Comparison of ENCODE assay signal across 25 cellular contexts in the genomic region with DNA sequence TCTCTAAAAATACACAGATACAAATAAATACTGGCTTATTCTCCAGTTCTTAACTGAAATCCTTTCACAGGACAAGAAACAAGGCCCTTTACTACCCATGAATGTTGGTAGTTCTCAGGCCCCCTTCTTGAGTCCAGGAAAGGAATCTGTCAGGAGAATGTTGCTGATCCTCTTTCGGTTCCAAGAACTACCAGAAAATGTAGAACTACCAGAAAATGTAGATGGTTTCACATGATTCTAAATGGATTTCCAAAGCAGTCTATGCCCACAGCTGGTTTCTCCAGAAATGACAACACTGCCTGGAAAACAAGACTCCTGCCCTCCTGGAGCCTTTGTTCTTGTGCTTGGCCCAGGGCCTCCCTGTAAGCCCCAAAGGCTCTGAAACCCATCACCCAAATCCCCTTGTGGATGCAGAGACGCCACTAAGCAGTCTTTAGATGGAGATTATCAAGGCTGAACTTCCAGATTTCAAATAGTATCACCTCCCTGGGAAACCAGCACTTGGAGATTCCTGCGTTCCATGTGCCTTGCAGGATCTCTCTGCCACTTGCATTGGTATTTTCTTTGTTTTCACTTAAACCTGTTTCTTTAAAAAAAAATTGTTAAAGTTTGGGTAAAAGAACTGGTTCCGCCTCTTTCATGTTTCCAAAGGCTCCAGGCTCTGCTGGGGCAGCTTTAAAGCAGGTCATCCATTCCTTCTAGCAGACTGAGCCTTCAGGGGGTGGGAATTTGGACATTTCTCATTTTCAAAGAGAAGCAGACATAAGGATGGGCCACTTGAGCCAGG. TPM values are rescaled to one million over a fixed set of nuclear protein-coding genes. Genes with fewer than 3 reads are reported as not detected.
A peak's percentile ranks its signal among the peaks of the same experiment; 100 is the strongest.
DNase-seq lines count a peak whose midpoint lies in the region; ATAC-seq, FAIRE-seq and TF ChIP-seq lines count a peak whose summit lies in the region.
"Had no signal": no experiment of that assay in that cellular context is flagged by ENCODE, and none has a peak within 500 bp of the region (broad histone marks: within the 10 kb centered on the region; RNA-seq: fewer than 3 reads in every experiment).

No MANE protein-coding gene starts in this region.

- no peak for TF ChIP-seq RAD21 in H1 (IDR thresholded peaks at IDR 0.05 in 1 of 2, conservative IDR thresholded peaks at IDR 0.05 in 1 of 2; ENCODE audit: low read depth in 2 of 2, low read length in 2 of 2)

- H4K20me1 ChIP-seq in H1 (replicated peaks in 1 of 2; ENCODE audit: control insufficient read depth in 1 of 2, insufficient read depth in 2 of 2, low read length in 2 of 2) (no peaks in the 10 kb centered on the region), GM23248 (ENCODE audit: insufficient read depth) (no peaks in the 10 kb centered on the region)

- H3K36me3 ChIP-seq in CD4-positive, CD25-positive, alpha-beta regulatory T cell (ENCODE audit: control insufficient read depth, insufficient read depth, low read length), result no peaks in the 10 kb centered on the region
- H3K36me3 ChIP-seq in H1 (ENCODE audit: control insufficient read depth in 2 of 4, insufficient read depth in 4 of 4, low read length in 3 of 4), result no peaks in the 10 kb centered on the region
- no peaks in the 10 kb centered on the region for H3K36me3 ChIP-seq in trophoblast cell (ENCODE audit: control insufficient read depth in 1 of 2, insufficient read depth in 2 of 2, low read length in 2 of 2)
- no peaks in the 10 kb centered on the region for H3K36me3 ChIP-seq in left lung
- H3K36me3 ChIP-seq in GM23248 (ENCODE audit: low read depth), result no peaks in the 10 kb centered on the region
- H3K36me3 ChIP-seq: BE2C had no signal

- H2AFZ ChIP-seq in H1 (ENCODE audit: low read length) (no peak overlapping the region), trophoblast cell (ENCODE audit: insufficient read depth, low read length, poor library complexity) (no peak overlapping the region), GM23248 (no peak overlapping the region)

- H3K79me2 ChIP-seq in H1 (ENCODE audit: control insufficient read depth in 1 of 2, insufficient read depth in 2 of 2, low read length in 2 of 2) (no peaks in the 10 kb centered on the region), trophoblast cell (ENCODE audit: control insufficient read depth, insufficient read depth, low read length, poor library complexity) (no peaks in the 10 kb centered on the region), GM23248 (ENCODE audit: insufficient read depth) (no peaks in the 10 kb centered on the region)

- POLR2A ChIA-PET in H1 (lab: Charles Lee; ENCODE audit: partially characterized antibody), result interaction anchor here (0.6 kb wide), 1 partner anchor 73 kb away, joined by 3 read pairs; no protein-coding TSS in a partner anchor

- H3F3A ChIP-seq in GM23248 (ENCODE audit: insufficient read depth), result no peaks in the 10 kb centered on the region

- H3K9me2 ChIP-seq in GM23248 (ENCODE audit: insufficient read depth), result no peaks in the 10 kb centered on the region

- no peaks in the 10 kb centered on the region; the same call in 1 of the 2 replicates for H3K79me1 ChIP-seq in H1 (ENCODE audit: low read depth, low read length)
- H3K79me1 ChIP-seq in trophoblast cell (ENCODE audit: low read length), result peaks cover 2% of the 10 kb centered on the region

- no peak for TF ChIP-seq POLR2A in H1 (IDR thresholded peaks at IDR 0.05; ENCODE audit: control extremely low read depth in 1 of 2, low read depth in 2 of 2, low read length in 2 of 2)

- H3K9me3 ChIP-seq in CD4-positive, CD25-positive, alpha-beta regulatory T cell (ENCODE audit: control insufficient read depth in 2 of 2, low read length in 2 of 2), result no peaks in the 10 kb centered on the region
- H3K9me3 ChIP-seq in H1 (ENCODE audit: insufficient read depth in 2 of 2, low read depth in 1 of 2, low read length in 1 of 2) (0 out of 4 replicates have a peak, but pooled peaks cover 0 to 3% of the 10 kb centered on the region in 2 experiments), trophoblast cell (ENCODE audit: insufficient read depth, low read depth, low read length) (no peaks in the 10 kb centered on the region), left lung (no peaks in the 10 kb centered on the region), GM23248 (ENCODE audit: low read depth) (no peaks in the 10 kb centered on the region)
- H3K9me3 ChIP-seq: BE2C had no signal

- H3K4ac ChIP-seq in H1 (replicated peaks; ENCODE audit: insufficient read length, low read depth, low read length) (no peak overlapping the region), trophoblast cell (ENCODE audit: low read depth, low read length) (no peak overlapping the region)

- no peak for FAIRE-seq in H1 (lab: Jason Lieb, UNC)
- FAIRE-seq: A204.1, GM12891, GM18507, H54, HepG2 had no signal

- H4K8ac ChIP-seq in H1 (ENCODE audit: extremely low read depth, insufficient read depth, low read length) (no peak overlapping the region), trophoblast cell (ENCODE audit: low read depth, low read length) (no peak overlapping the region)

- peaks cover 16% of the 10 kb centered on the region for H3K36me3 Mint-ChIP-seq in CD4-positive, CD25-positive, alpha-beta regulatory T cell

- H4K91ac ChIP-seq in H1 (replicated peaks; ENCODE audit: insufficient read length, low read length), result no peak overlapping the region
- no peak overlapping the region for H4K91ac ChIP-seq in trophoblast cell (ENCODE audit: low read depth, low read length)

- H3K27me3 ChIP-seq in CD4-positive, CD25-positive, alpha-beta regulatory T cell (ENCODE audit: control insufficient read depth, insufficient read depth, low read length), result no peaks in the 10 kb centered on the region
- no peaks in the 10 kb centered on the region for H3K27me3 ChIP-seq in H1 (replicated peaks in 1 of 4; ENCODE audit: control insufficient read depth in 3 of 4, extremely low read depth in 1 of 4, insufficient read depth in 3 of 4, low read length in 3 of 4)
- no peaks in the 10 kb centered on the region for H3K27me3 ChIP-seq in trophoblast cell (ENCODE audit: insufficient read depth, low read length)
- H3K27me3 ChIP-seq in left lung, result no peaks in the 10 kb centered on the region
- H3K27me3 ChIP-seq in GM23248 (replicated peaks; ENCODE audit: insufficient read depth), result no peaks in the 10 kb centered on the region
- H3K27me3 ChIP-seq: BE2C had no signal

- no peak overlapping the region for H3K4me3 ChIP-seq in CD4-positive, CD25-positive, alpha-beta regulatory T cell (ENCODE audit: low read depth, low read length)
- H3K4me3 ChIP-seq in H1 (ENCODE audit: extremely low read depth in 1 of 4, insufficient read depth in 2 of 4, low read depth in 3 of 4, low read length in 4 of 4), result no peak overlapping the region
- H3K4me3 ChIP-seq in trophoblast cell (ENCODE audit: low read depth, low read length), result no peak overlapping the region
- H3K4me3 ChIP-seq in left lung, result no peak overlapping the region
- H3K4me3 ChIP-seq in GM23248, result no peak overlapping the region

- H4K12ac ChIP-seq in trophoblast cell (ENCODE audit: low read depth, low read length), result no peak overlapping the region

- peaks cover 0 to 2% (median 0%) of the 10 kb centered on the region in 7 donors for H3K9me3 Mint-ChIP-seq in CD4-positive, CD25-positive, alpha-beta regulatory T cell
- H3K9me3 Mint-ChIP-seq: CD4-positive, alpha-beta memory T cell had no signal

- H3K18ac ChIP-seq in H1 (ENCODE audit: extremely low read depth, low read length) (no peak overlapping the region), trophoblast cell (ENCODE audit: low read length) (no peak overlapping the region)

- intact Hi-C loops in left lung (cut with DNase I), result no loop called here

- no peak overlapping the region for H3K4me2 ChIP-seq in H1 (ENCODE audit: insufficient read depth in 1 of 2, low read depth in 2 of 2, low read length in 2 of 2)
- H3K4me2 ChIP-seq in trophoblast cell (ENCODE audit: low read length), result no peak overlapping the region
- no peak overlapping the region for H3K4me2 ChIP-seq in GM23248 (ENCODE audit: unreplicated experiment)
- H3K4me2 ChIP-seq: KMS-11 had no signal

- peaks cover 9 to 86% (median 31%) of the 10 kb centered on the region in 4 donors for H3K4me1 Mint-ChIP-seq in CD4-positive, CD25-positive, alpha-beta regulatory T cell

- no peak overlapping the region for H4K5ac ChIP-seq in H1 (ENCODE audit: insufficient read length, low read depth, low read length)

- no peak for TF ChIP-seq EP300 in H1 (IDR thresholded peaks at IDR 0.05; ENCODE audit: borderline replicate concordance in 1 of 2, low read depth in 2 of 2, low read length in 2 of 2)

- H3K27me3 Mint-ChIP-seq in CD4-positive, CD25-positive, alpha-beta regulatory T cell, result peaks cover 4% of the 10 kb centered on the region
- H3K27me3 Mint-ChIP-seq: CD4-positive, alpha-beta memory T cell had no signal

- whole genome bisulfite sequencing in H1 (ENCODE audit: extremely low coverage in 1 of 2, insufficient coverage in 1 of 2, insufficient read length in 1 of 2, insufficient replicate concordance in 2 of 2, low coverage in 1 of 2, low lambda C conversion rate in 2 of 2, missing lambda C conversion rate in 1 of 2), 2 experiments, result 90% methylated on average over 4 of the region's 4 CpGs; no CpG with 5 or more reads in 1 of the 2 experiments
- no CpG with 5 or more reads among the region's 4 CpGs for WGBS in trophoblast cell (ENCODE audit: extremely low coverage, insufficient coverage, insufficient read length)
- 67 to 79% methylated on average over 4 of the region's 4 CpGs for WGBS in GM23248 (ENCODE audit: low coverage in 1 of 2, low lambda C conversion rate in 2 of 2, missing lambda C conversion rate in 2 of 2), 2 experiments

- H2BK12ac ChIP-seq in H1 (ENCODE audit: low read depth, low read length), result no peak overlapping the region
- H2BK12ac ChIP-seq in trophoblast cell (ENCODE audit: low read length), result no peak overlapping the region

- in situ Hi-C loops in GM23248 (cut with MboI), result no loop called here

- peak overlapping the region in 2 of 4 donors; percentile 28 to 30 for H3K4me3 Mint-ChIP-seq in CD4-positive, CD25-positive, alpha-beta regulatory T cell

- H3K23ac ChIP-seq in H1 (ENCODE audit: insufficient read length) (no peak overlapping the region), trophoblast cell (ENCODE audit: low read length) (no peak overlapping the region)

- H3K56ac ChIP-seq in H1 (replicated peaks; ENCODE audit: insufficient read length, low read depth, low read length), result no peak overlapping the region

- no peaks in the 10 kb centered on the region for H3K23me2 ChIP-seq in H1 (ENCODE audit: low read depth, low read length)

- no peak overlapping the region for H2BK120ac ChIP-seq in H1 (replicated peaks; ENCODE audit: low read depth, low read length)
- no peak overlapping the region for H2BK120ac ChIP-seq in trophoblast cell (ENCODE audit: insufficient read depth, low read length, poor library complexity)

- DNase-seq in CD4-positive, CD25-positive, alpha-beta regulatory T cell, result no peak
- DNase-seq in NCI-H82 (lab: John Stamatoyannopoulos, UW) (peak; percentile 77), H1 (ENCODE audit: low read depth in 1 of 2, low spot score in 2 of 2) (no peak), trophoblast cell (peak; percentile 58 to 86), amniotic stem cell (lab: John Stamatoyannopoulos, UW) (no peak), left lung (no peak), GM23248 (no peak), substantia nigra (lab: John Stamatoyannopoulos, UW) (no peak)
- DNase-seq: BE2C; Calu3; CD4-positive, alpha-beta memory T cell; DMS53; EL; MV-4-11; NCI-H187; NCI-H2107; NCI-H510A; NCI-H774; SHP77 had no signal

- H2AK5ac ChIP-seq in H1 (ENCODE audit: low read depth, low read length), result no peak overlapping the region
- H2AK5ac ChIP-seq in trophoblast cell (ENCODE audit: low read length), result no peak overlapping the region

- CTCF ChIA-PET in H1 (lab: Charles Lee; ENCODE audit: partially characterized antibody), result interaction anchor here (0.9 to 2.0 kb wide), 7 partner anchors 14 to 128 kb away, joined by 3 to 5 read pairs (median 3); no protein-coding TSS in a partner anchor

- H3K4me1 ChIP-seq in CD4-positive, CD25-positive, alpha-beta regulatory T cell (ENCODE audit: control insufficient read depth, insufficient read depth, low read length, poor library complexity, severe bottlenecking), result peaks cover 10% of the 10 kb centered on the region
- H3K4me1 ChIP-seq in H1 (replicated peaks in 1 of 4; ENCODE audit: control insufficient read depth in 3 of 4, insufficient read depth in 4 of 4, low read length in 3 of 4) (peaks cover 0 to 12% (median 3%) of the 10 kb centered on the region in 4 experiments; a peak in 5 of 7 replicates), trophoblast cell (ENCODE audit: control insufficient read depth in 1 of 2, insufficient read depth in 2 of 2, low read length in 2 of 2) (peaks cover 5 to 8% of the 10 kb centered on the region in 2 experiments), left lung (no peaks in the 10 kb centered on the region), GM23248 (ENCODE audit: insufficient read depth) (no peaks in the 10 kb centered on the region)
- H3K4me1 ChIP-seq: BE2C had no signal

- 0 out of 2 replicates have a peak overlapping the region, but pooled peaks have one; percentile 46 for H2BK15ac ChIP-seq in H1 (ENCODE audit: low read length)

- H2BK5ac ChIP-seq in H1 (ENCODE audit: low read depth, low read length), result no peak overlapping the region
- H2BK5ac ChIP-seq in trophoblast cell (ENCODE audit: low read depth, low read length, poor library complexity), result no peak overlapping the region

- H3K27ac ChIP-seq in CD4-positive, CD25-positive, alpha-beta regulatory T cell (ENCODE audit: insufficient read depth, low read length, poor library complexity, severe bottlenecking), result no peak overlapping the region
- H3K27ac ChIP-seq in H1 (ENCODE audit: low read depth, low read length) (no peak overlapping the region), trophoblast cell (ENCODE audit: low read depth, low read length) (peak overlapping the region; percentile 49), left lung (no peak overlapping the region), GM23248 (no peak overlapping the region), substantia nigra (ENCODE audit: low read depth, low read length, poor library complexity, severe bottlenecking) (no peak overlapping the region)
- H3K27ac ChIP-seq: KMS-11 had no signal

- H3K9ac ChIP-seq in H1 (replicated peaks in 1 of 4; ENCODE audit: extremely low read depth in 1 of 4, low read depth in 3 of 4, low read length in 3 of 4), result no peak overlapping the region; a peak in 1 of 7 replicates
- H3K9ac ChIP-seq in trophoblast cell (ENCODE audit: low read length), result no peak overlapping the region
- no peak overlapping the region for H3K9ac ChIP-seq in GM23248
- H3K9ac ChIP-seq: KMS-11 had no signal

- no peak overlapping the region for H2BK20ac ChIP-seq in H1 (ENCODE audit: low read length)

- H3K14ac ChIP-seq in H1 (ENCODE audit: insufficient read length), result no peak overlapping the region
- H3K14ac ChIP-seq in trophoblast cell (ENCODE audit: low read length), result no peak overlapping the region

- no peak for TF ChIP-seq CTCF in H1 (IDR thresholded peaks at IDR 0.05; ENCODE audit: control extremely low read depth in 1 of 3, insufficient read depth in 1 of 3, low read depth in 1 of 3, low read length in 3 of 3)
- TF ChIP-seq CTCF in left lung (IDR thresholded peaks at IDR 0.05), result no peak

- H3K27ac Mint-ChIP-seq in CD4-positive, CD25-positive, alpha-beta regulatory T cell, result peak overlapping the region in 2 of 3 donors; percentile 18 to 61

- no peak for ATAC-seq in CD4-positive, CD25-positive, alpha-beta regulatory T cell (ENCODE audit: low read depth in 2 of 2)
- no peak for ATAC-seq in left lung
- ATAC-seq: HepG2 had no signal

RNA-seq across cellular contexts. Expression of gene MAN1C1, which starts 53.4 kb away (rescaled TPM):
- 15.1 TPM for total RNA-seq in CD4-positive, CD25-positive, alpha-beta regulatory T cell
- 1 to 10 TPM; 3.1 to 3.5 (median 3.3) TPM for polyA plus RNA-seq in CD4-positive, CD25-positive, alpha-beta regulatory T cell
- 7.7 and 7.8 TPM in 2 replicates for total RNA-seq in H1 (2021; fragmentation: NEBNext Ultra II Directional; extraction: Animal tissue kit (Norgen Biotek cat#: 25700))
- 14.4 and 15.2 TPM in 2 replicates for polyA plus RNA-seq in H1 (2011; rRNA removed)
- 8.9 TPM for polyA plus RNA-seq in H1 (2011; cell fraction: cytosol; rRNA removed)
- polyA plus RNA-seq in H1 (2011; cell fraction: nucleus; rRNA removed), result 14.7 TPM
- polyA plus RNA-seq in H1 (2012, experiment 1 of 2), result 8.3 to 9.9 TPM (median 8.7 TPM) in 4 replicates
- 6.4 TPM for polyA plus RNA-seq in H1 (2012, experiment 2 of 2)
- 5.7 TPM for polyA plus RNA-seq in H1 (2013, experiment 1 of 2)
- polyA plus RNA-seq in H1 (2013, experiment 2 of 2), result 7.0 TPM
- polyA minus RNA-seq in H1 (2011; rRNA and poly(A)+ RNA removed), result 7.1 and 9.0 TPM in 2 replicates
- polyA minus RNA-seq in H1 (2011; cell fraction: cytosol; rRNA and poly(A)+ RNA removed), result 4.8 TPM
- 6.1 TPM for polyA minus RNA-seq in H1 (2011; cell fraction: nucleus; rRNA and poly(A)+ RNA removed)
- 3.4 and 3.6 TPM in 2 replicates for polyA plus RNA-seq in trophoblast cell (2013)
- total RNA-seq in left lung, result 10 to 100 TPM; 15.3 to 20.3 TPM
- total RNA-seq in GM23248 (2014; rRNA removed; shearing (Covaris generic)), result 0.51 and 1.1 TPM in 2 replicates
- polyA plus RNA-seq in GM23248 (2016; fragmentation: Nextera tagmentation; extraction: Ambion mirVana), result 0.29 and 0.43 TPM in 2 replicates

Comparison
In these comparisons a context has a peak if more than half of its experiments do, and no peak if none do; other contexts are left out.
1. DNase-seq: peak in NCI-H82 (single experiment) and trophoblast cell (2 of 2); none in CD4-positive, CD25-positive, alpha-beta regulatory T cell (0 of 3), H1 (0 of 2), amniotic stem cell (single experiment), left lung (0 of 2), GM23248 (single experiment) and substantia nigra (0 of 49).